Comparison of ENCODE assay signal across 8 cellular contexts in genomic region chr1:3453203-3453761, GRCh38. TPM values are rescaled to one million over a fixed set of nuclear protein-coding genes. Genes with fewer than 3 reads are reported as not detected.
DNase-seq lines count a peak whose midpoint lies in the region; ATAC-seq and TF ChIP-seq lines count a peak whose summit lies in the region.

No MANE protein-coding gene starts in this region.

- H3K27me3 Mint-ChIP-seq in osteocyte (ENCODE audit: unreplicated experiment): peaks cover 10% of the 10 kb centered on the region

- peak overlapping the region; percentile 59 for H3K4me3 Mint-ChIP-seq in osteocyte (ENCODE audit: unreplicated experiment)

- H3K9me3 Mint-ChIP-seq in osteocyte (ENCODE audit: unreplicated experiment): no peaks in the 10 kb centered on the region

- no peak for TF ChIP-seq POLR2A in tibial nerve (IDR thresholded peaks at IDR 0.05)

- TF ChIP-seq CTCF in osteocyte (IDR thresholded peaks at IDR 0.05) (peak; percentile 96), tibial nerve (IDR thresholded peaks at IDR 0.05) (peak; percentile 92 to 97 (median 94))

- no peaks in the 10 kb centered on the region for H3K9me3 ChIP-seq in SJCRH30 (replicated peaks)
- H3K9me3 ChIP-seq in tibial nerve: no peaks in the 10 kb centered on the region

- 23 to 34% methylated on average over 7 to 17 of the region's 18 CpGs for WGBS in tibial nerve, 2 donors

- ATAC-seq in GM19023 (IDR thresholded peaks at IDR 0.05; ENCODE audit: unreplicated experiment): no peak

- DNase-seq in DMS114 treated with DMSO at 0.1 percent for 48 hours (lab: John Stamatoyannopoulos, UW; ENCODE audit: unreplicated experiment): peak; percentile 26
- DNase-seq in HT-29 (ENCODE audit: low spot score): peak; percentile 88
- DNase-seq in SJCRH30: peak; percentile 64 to 80
- peak; percentile 65 for DNase-seq in activated gamma-delta T cell treated with anti-CD3 and anti-CD28 coated beads, Interleukin-2, amount 50 U/mL, for 16 hours (ENCODE audit: low read depth)
- peak; percentile 82 for DNase-seq in germinal center (ENCODE audit: low spot score)
- peak; percentile 94 for DNase-seq in osteocyte (ENCODE audit: extremely low spot score, unreplicated experiment)
- peak; percentile 62 to 64 for DNase-seq in tibial nerve (ENCODE audit: low spot score in 2 of 2)

- TF ChIP-seq EP300 in tibial nerve (IDR thresholded peaks at IDR 0.05): peak in 1 of 2 donors; percentile 24

- peaks cover 20% of the 10 kb centered on the region for H3K27me3 ChIP-seq in SJCRH30
- H3K27me3 ChIP-seq in tibial nerve: peaks cover 0 to 29% of the 10 kb centered on the region in 2 donors

- H3K27ac ChIP-seq in SJCRH30: no peak overlapping the region
- H3K27ac ChIP-seq in tibial nerve: peak overlapping the region; percentile 42 to 92 (median 84)

- peaks cover 21% of the 10 kb centered on the region for H3K4me1 Mint-ChIP-seq in osteocyte (ENCODE audit: unreplicated experiment)

- H3K36me3 Mint-ChIP-seq in osteocyte (ENCODE audit: unreplicated experiment): no peaks in the 10 kb centered on the region

- H3K36me3 ChIP-seq in SJCRH30: no peaks in the 10 kb centered on the region
- no peaks in the 10 kb centered on the region for H3K36me3 ChIP-seq in tibial nerve

- H3K27ac Mint-ChIP-seq in osteocyte (ENCODE audit: unreplicated experiment): peak overlapping the region; percentile 56

- H3K4me1 ChIP-seq in SJCRH30: peaks cover 7% of the 10 kb centered on the region
- H3K4me1 ChIP-seq in tibial nerve: peaks cover 0 to 55% (median 18%) of the 10 kb centered on the region in 4 donors

- H3K4me3 ChIP-seq in SJCRH30 (no peak overlapping the region), tibial nerve (no peak overlapping the region)

RNA-seq across cellular contexts. Expression of gene ARHGEF16, which starts 1.2 kb away (rescaled TPM):
- 124 and 137 TPM in 2 replicates for total RNA-seq in HT-29 (2014; rRNA removed; shearing (Covaris generic))
- 0.18 and 0.57 TPM in 2 replicates for total RNA-seq in SJCRH30 (2014; rRNA removed; shearing (Covaris generic))
- total RNA-seq in osteocyte (3.2 and 4.3 TPM in 2 replicates), tibial nerve (10 to 100 TPM; 10.0 to 19.2 (median 17.1) TPM)

Comparison
In these comparisons a context has a peak if more than half of its experiments do, and no peak if none do; other contexts are left out.
1. DNase-seq: peak in every context shown above with its lines; median percentile 94 in osteocyte; 88 in HT-29; 82 in germinal center; 72 in SJCRH30; 65 in activated gamma-delta T cell treated with anti-CD3 and anti-CD28 coated beads, Interleukin-2, amount 50 U/mL, for 16 hours; 63 in tibial nerve; 26 in DMS114 treated with DMSO at 0.1 percent for 48 hours.